Comparison of ENCODE assay signal across 13 cellular contexts in the genomic region with DNA sequence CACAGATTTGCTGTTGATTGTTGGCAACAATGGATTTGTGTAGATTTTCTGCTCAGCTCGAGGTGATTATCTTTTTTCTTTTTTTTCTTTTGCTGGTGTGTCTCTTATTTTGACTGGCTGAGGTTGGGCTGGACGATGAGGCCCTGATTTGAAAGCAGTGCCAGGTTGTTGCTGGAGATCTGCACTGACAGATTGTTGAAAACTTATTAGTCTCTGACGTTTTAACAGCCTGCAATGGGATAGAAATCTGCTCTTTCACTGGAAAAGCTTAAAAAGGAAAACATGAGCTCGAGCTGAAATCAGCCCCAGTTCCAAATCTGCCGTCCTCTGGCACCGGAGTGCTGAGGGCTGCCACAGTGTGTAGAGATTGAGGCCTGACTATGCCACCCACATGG.
DNase-seq lines count a peak whose midpoint lies in the region; ATAC-seq and TF ChIP-seq lines count a peak whose summit lies in the region.
"Had no signal": no experiment of that assay in that cellular context is flagged by ENCODE, and none has a peak within 500 bp of the region (broad histone marks: within the 10 kb centered on the region; RNA-seq: fewer than 3 reads in every experiment).

No MANE protein-coding gene starts in this region.

- POLR2A ChIA-PET in SK-N-SH (lab: Yijun Ruan, JAX): no interaction called here

- no peak overlapping the region for H2AFZ ChIP-seq in SK-N-SH (ENCODE audit: low read depth)

- H3K79me2 ChIP-seq in SK-N-SH (ENCODE audit: insufficient read depth): no peaks in the 10 kb centered on the region; the same call in 1 of the 2 replicates
- H3K79me2 ChIP-seq: parathyroid adenoma had no signal

- no peak overlapping the region for H3K27ac Mint-ChIP-seq in progenitor cell of endocrine pancreas
- H3K27ac Mint-ChIP-seq: activated CD8-positive, alpha-beta memory T cell treated with anti-CD3 and anti-CD28 coated beads, Interleukin-2, amount 10 ng/mL, durations not matched to agents 7 days and 5 days; activated naive CD4-positive, alpha-beta T cell treated with anti-CD3 and anti-CD28 coated beads, Interleukin-2, amount 10 ng/mL, durations not matched to agents 7 days and 5 days; WTC11 had no signal

- H3K9me2 ChIP-seq in SK-N-SH: no peaks in the 10 kb centered on the region

- no peak overlapping the region for H3K9ac ChIP-seq in SK-N-SH
- H3K9ac ChIP-seq: parathyroid adenoma had no signal

- peaks cover 3% of the 10 kb centered on the region for H3K4me1 Mint-ChIP-seq in progenitor cell of endocrine pancreas (ENCODE audit: low read depth)
- H3K4me1 Mint-ChIP-seq: activated CD8-positive, alpha-beta memory T cell treated with anti-CD3 and anti-CD28 coated beads, Interleukin-2, amount 10 ng/mL, durations not matched to agents 7 days and 5 days; activated naive CD4-positive, alpha-beta T cell treated with anti-CD3 and anti-CD28 coated beads, Interleukin-2, amount 10 ng/mL, durations not matched to agents 7 days and 5 days had no signal

- TF ChIP-seq EP300 in SK-N-SH (IDR thresholded peaks at IDR 0.05; ENCODE audit: borderline replicate concordance in 1 of 2, low read depth in 1 of 2, low read length in 1 of 2): no peak

- no peaks in the 10 kb centered on the region for H3K27me3 ChIP-seq in SK-N-SH (ENCODE audit: insufficient read depth)
- H3K27me3 ChIP-seq in heart left ventricle: no peaks in the 10 kb centered on the region
- no peaks in the 10 kb centered on the region for H3K27me3 ChIP-seq in psoas muscle (ENCODE audit: insufficient read depth in 3 of 3, low read length in 2 of 3)
- H3K27me3 ChIP-seq in vagina: no peaks in the 10 kb centered on the region

- TF ChIP-seq CTCF in SK-N-SH (IDR thresholded peaks at IDR 0.05) (no peak), heart left ventricle (IDR thresholded peaks at IDR 0.05) (no peak), psoas muscle (IDR thresholded peaks at IDR 0.05) (no peak), vagina (IDR thresholded peaks at IDR 0.05) (no peak), progenitor cell of endocrine pancreas (IDR thresholded peaks at IDR 0.05; ENCODE audit: unreplicated experiment) (no peak)

- no peaks in the 10 kb centered on the region for H3K9me3 Mint-ChIP-seq in progenitor cell of endocrine pancreas (ENCODE audit: low read depth)
- H3K9me3 Mint-ChIP-seq: activated naive CD4-positive, alpha-beta T cell treated with anti-CD3 and anti-CD28 coated beads, Interleukin-2, amount 10 ng/mL, durations not matched to agents 7 days and 5 days; WTC11 had no signal

- intact Hi-C loops in heart left ventricle (cut with DNase I): loop anchor here in 3 of 10 donors (10.0 kb wide), 2 partner anchors 286 to 404 kb away; no protein-coding TSS in a partner anchor
- intact Hi-C loops in psoas muscle (cut with DNase I): loop anchor here (5.0 to 10.0 kb wide), 2 partner anchors 404 to 407 kb away; no protein-coding TSS in a partner anchor
- intact Hi-C loops in vagina (cut with DNase I): no loop called here

- no peak overlapping the region for H3K4me2 ChIP-seq in SK-N-SH

- H3K4me3 ChIP-seq in SK-N-SH (ENCODE audit: low read depth in 2 of 2, low read length in 1 of 2) (no peak overlapping the region), heart left ventricle (peak overlapping the region in 6 of 12 donors; percentile 22 to 44 (median 30)), psoas muscle (peak overlapping the region; percentile 55), vagina (peak overlapping the region; percentile 0 to 24)

- H3K4me3 Mint-ChIP-seq in progenitor cell of endocrine pancreas (ENCODE audit: low read depth): no peak overlapping the region
- H3K4me3 Mint-ChIP-seq: activated CD8-positive, alpha-beta memory T cell treated with anti-CD3 and anti-CD28 coated beads, Interleukin-2, amount 10 ng/mL, durations not matched to agents 7 days and 5 days; activated naive CD4-positive, alpha-beta T cell treated with anti-CD3 and anti-CD28 coated beads, Interleukin-2, amount 10 ng/mL, durations not matched to agents 7 days and 5 days; WTC11 had no signal

- CTCF ChIA-PET in SK-N-SH (lab: Yijun Ruan, JAX): interaction anchor here (0.7 to 2.4 kb wide), 16 partner anchors 12 to 403 kb away, joined by 3 to 15 read pairs (median 4); no protein-coding TSS in a partner anchor

- TF ChIP-seq POLR2A in heart left ventricle (IDR thresholded peaks at IDR 0.05) (no peak), vagina (IDR thresholded peaks at IDR 0.05) (no peak)

- H3K27ac ChIP-seq in SK-N-SH (ENCODE audit: low read depth in 2 of 2, low read length in 1 of 2): peak overlapping the region; percentile 30 to 85; a peak in 3 of 4 replicates
- peak overlapping the region; percentile 39 to 90 (median 71) for H3K27ac ChIP-seq in heart left ventricle
- peak overlapping the region; percentile 39 for H3K27ac ChIP-seq in psoas muscle
- peak overlapping the region; percentile 74 for H3K27ac ChIP-seq in vagina
- H3K27ac ChIP-seq: parathyroid adenoma had no signal

- TF ChIP-seq RAD21 in SK-N-SH (IDR thresholded peaks at IDR 0.05; ENCODE audit: low read length): no peak

- WGBS in SK-N-SH (ENCODE audit: low lambda C conversion rate): 66% methylated on average over 6 of the region's 6 CpGs
- WGBS in heart left ventricle, 4 donors: 61 to 69% (median 63%) methylated on average over 6 of the region's 6 CpGs
- WGBS in psoas muscle, 3 donors: 28 to 51% (median 39%) methylated on average over 6 of the region's 6 CpGs

- H3K36me3 Mint-ChIP-seq in progenitor cell of endocrine pancreas (ENCODE audit: insufficient read depth): no peaks in the 10 kb centered on the region
- H3K36me3 Mint-ChIP-seq: activated CD8-positive, alpha-beta memory T cell treated with anti-CD3 and anti-CD28 coated beads, Interleukin-2, amount 10 ng/mL, durations not matched to agents 7 days and 5 days; activated naive CD4-positive, alpha-beta T cell treated with anti-CD3 and anti-CD28 coated beads, Interleukin-2, amount 10 ng/mL, durations not matched to agents 7 days and 5 days; WTC11 had no signal

- H3K36me3 ChIP-seq in SK-N-SH (replicated peaks in 1 of 2; ENCODE audit: control insufficient read depth in 1 of 2, insufficient read depth in 2 of 2, low read length in 1 of 2) (no peaks in the 10 kb centered on the region), heart left ventricle (no peaks in the 10 kb centered on the region), psoas muscle (ENCODE audit: insufficient read depth in 1 of 2, low read depth in 1 of 2) (no peaks in the 10 kb centered on the region), vagina (no peaks in the 10 kb centered on the region)

- no peaks in the 10 kb centered on the region for H3K9me3 ChIP-seq in SK-N-SH
- no peaks in the 10 kb centered on the region for H3K9me3 ChIP-seq in heart left ventricle
- no peaks in the 10 kb centered on the region for H3K9me3 ChIP-seq in psoas muscle
- no peaks in the 10 kb centered on the region for H3K9me3 ChIP-seq in vagina

- H3K4me1 ChIP-seq in SK-N-SH (ENCODE audit: control insufficient read depth in 1 of 2, insufficient read depth in 2 of 2, low read depth in 1 of 2, low read length in 1 of 2): peaks cover 11 to 24% of the 10 kb centered on the region in 2 experiments
- H3K4me1 ChIP-seq in heart left ventricle: peaks cover 0 to 15% (median 0%) of the 10 kb centered on the region in 12 donors
- peaks cover 18% of the 10 kb centered on the region for H3K4me1 ChIP-seq in psoas muscle
- H3K4me1 ChIP-seq in vagina: peaks cover 21% of the 10 kb centered on the region
- H3K4me1 ChIP-seq: parathyroid adenoma had no signal

- no peak for DNase-seq in SK-N-SH
- DNase-seq in heart left ventricle: no peak
- DNase-seq in psoas muscle: no peak
- DNase-seq in vagina (ENCODE audit: extremely low spot score in 2 of 2): no peak
- no peak for DNase-seq in progenitor cell of endocrine pancreas (ENCODE audit: low spot score, unreplicated experiment)
- DNase-seq in DMS53 treated with DMSO at 0.1 percent for 48 hours (lab: John Stamatoyannopoulos, UW; ENCODE audit: unreplicated experiment): no peak
- DNase-seq: activated CD8-positive, alpha-beta memory T cell treated with anti-CD3 and anti-CD28 coated beads, Interleukin-2, amount 10 ng/mL, durations not matched to agents 7 days and 5 days; activated naive CD4-positive, alpha-beta T cell treated with anti-CD3 and anti-CD28 coated beads, Interleukin-2, amount 10 ng/mL, durations not matched to agents 7 days and 5 days; stimulated activated CD4-positive, alpha-beta T cell treated with anti-CD3 and anti-CD28 coated beads, Interleukin-4, amount 100 ng/mL, for 24 hours had no signal

- peaks cover 30% of the 10 kb centered on the region for H3F3A ChIP-seq in SK-N-SH (replicated peaks; ENCODE audit: insufficient read depth)

- no peaks in the 10 kb centered on the region for H4K20me1 ChIP-seq in SK-N-SH (ENCODE audit: insufficient read depth)

- ATAC-seq in SK-N-SH treated with all-trans-retinoic acid at 6 μM for 48 hours (no peak), heart left ventricle (peak; percentile 13 to 58 (median 34)), psoas muscle (peak in 2 of 4 donors; percentile 8 to 45), GM19397 (IDR thresholded peaks at IDR 0.05; ENCODE audit: unreplicated experiment) (no peak)
- ATAC-seq: activated CD8-positive, alpha-beta memory T cell treated with anti-CD3 and anti-CD28 coated beads, Interleukin-2, amount 10 ng/mL, durations not matched to agents 7 days and 5 days had no signal

- no peaks in the 10 kb centered on the region for H3K27me3 Mint-ChIP-seq in progenitor cell of endocrine pancreas
- H3K27me3 Mint-ChIP-seq: activated naive CD4-positive, alpha-beta T cell treated with anti-CD3 and anti-CD28 coated beads, Interleukin-2, amount 10 ng/mL, durations not matched to agents 7 days and 5 days had no signal

TF ChIP-seq in SK-N-SH, 30 proteins besides CTCF, POLR2A, EP300 and RAD21 (continues in another document):
- TF ChIP-seq TAF1 (IDR thresholded peaks at IDR 0.05; ENCODE audit: borderline replicate concordance, low read depth, low read length) (no peak), RCOR1 (IDR thresholded peaks at IDR 0.05; ENCODE audit: low read length) (no peak), NFIC (IDR thresholded peaks at IDR 0.05; ENCODE audit: borderline replicate concordance) (no peak), POLR2AphosphoS5 (IDR thresholded peaks at IDR 0.05; ENCODE audit: low read depth, low read length) (no peak), YY1 (IDR thresholded peaks at IDR 0.05; ENCODE audit: low read depth) (no peak)

TF ChIP-seq in SK-N-SH treated with all-trans-retinoic acid at 6 μM for 48 hours, 23 proteins besides CTCF, POLR2A, EP300 and RAD21 (continues in another document):
- TF ChIP-seq ISL1 (CRISPR knock-in tag; IDR thresholded peaks at IDR 0.05) (no peak), GLIS3 (CRISPR knock-in tag; IDR thresholded peaks at IDR 0.05) (no peak), TCF4 (CRISPR knock-in tag; IDR thresholded peaks at IDR 0.05; ENCODE audit: borderline replicate concordance) (no peak), ZNF565 (CRISPR knock-in tag; conservative IDR thresholded peaks at IDR 0.05; ENCODE audit: low read depth) (no peak)

Comparison
In these comparisons a context has a peak if more than half of its experiments do, and no peak if none do; other contexts are left out.
1. H3K4me3 ChIP-seq: peak in psoas muscle (single experiment) and vagina (2 of 2); none in SK-N-SH (0 of 2).
2. ATAC-seq: peak in heart left ventricle (4 of 4); none in SK-N-SH treated with all-trans-retinoic acid at 6 μM for 48 hours (single experiment) and GM19397 (single experiment).
3. Peak in every context shown above with its lines, with median percentiles within 50 percentile points of each other: H3K27ac ChIP-seq.